ENCODE assay signal across 11 cellular contexts in genomic region chr3:145767909-145768308, GRCh38.
DNase-seq lines count a peak whose midpoint lies in the region; ATAC-seq, FAIRE-seq and TF ChIP-seq lines count a peak whose summit lies in the region.
"Had no signal": no experiment of that assay in that cellular context is flagged by ENCODE, and none has a peak within 500 bp of the region (broad histone marks: within the 10 kb centered on the region; RNA-seq: fewer than 3 reads in every experiment).

No MANE protein-coding gene starts in this region.

- ATAC-seq in GM19397 (IDR thresholded peaks at IDR 0.05; ENCODE audit: unreplicated experiment) (no peak), GM21619 (IDR thresholded peaks at IDR 0.05; ENCODE audit: unreplicated experiment) (no peak)

- no peak for TF ChIP-seq CTCF in bronchial epithelial cell (IDR thresholded peaks at IDR 0.05; ENCODE audit: insufficient read depth, low read length, severe bottlenecking)

- DNase-seq in ELR (ENCODE audit: low read depth): peak; percentile 37
- peak; percentile 16 for DNase-seq in NCI-H1105 (lab: John Stamatoyannopoulos, UW)
- peak; percentile 18 for DNase-seq in bronchial epithelial cell (ENCODE audit: low read depth)
- DNase-seq in non-pigmented ciliary epithelial cell (ENCODE audit: low read depth): peak; percentile 1
- DNase-seq in RPMI8226: no peak
- DNase-seq: activated CD4-positive, alpha-beta T cell treated with anti-CD3 and anti-CD28 coated beads for 4 hours; activated naive CD4-positive, alpha-beta T cell treated with anti-CD3 and anti-CD28 coated beads, Interleukin-2, amount 10 ng/mL, durations not matched to agents 7 days and 5 days; effector CD4-positive, alpha-beta T cell had no signal

- H3K36me3 ChIP-seq in bronchial epithelial cell (ENCODE audit: control insufficient read depth, insufficient read depth, low read length): no peaks in the 10 kb centered on the region

- no peaks in the 10 kb centered on the region for H3K27me3 ChIP-seq in bronchial epithelial cell (ENCODE audit: control insufficient read depth, insufficient read depth, low read length)

- FAIRE-seq in bronchial epithelial cell (lab: Jason Lieb, UNC): no peak
- FAIRE-seq: islet of Langerhans had no signal

- no peak overlapping the region for H3K4me3 ChIP-seq in bronchial epithelial cell (ENCODE audit: low read depth, low read length)
